In genomic region chr15:73660455-73660854, GRCh38 we compare ENCODE assay signal across 22 cellular contexts. TPM values are rescaled to one million over a fixed set of nuclear protein-coding genes. Genes with fewer than 3 reads are reported as not detected.
"Had no signal": no experiment of that assay in that cellular context is flagged by ENCODE, and none has a peak within 500 bp of the region (broad histone marks: within the 10 kb centered on the region; RNA-seq: fewer than 3 reads in every experiment).

No MANE protein-coding gene starts in this region.

- DNase-seq: Karpas-422, KG1, MG63, NCI-H1092, NCI-H1105 treated with DMSO at 0.1 percent for 48 hours, NCI-H1417 treated with DMSO at 0.1 percent for 48 hours, NCI-H1694, NCI-H187 treated with DMSO at 0.1 percent for 48 hours, NCI-H2029 treated with DMSO at 0.1 percent for 48 hours, NCI-H2171 treated with DMSO at 0.1 percent for 48 hours, NCI-H345, NCI-H446 treated with DMSO at 0.1 percent for 48 hours, NCI-H510A treated with DMSO at 0.1 percent for 48 hours, NCI-H526, NCI-H82, PC-3, SHP77, T-helper 1 cell had no signal

- H3K4me3 ChIP-seq: MG63 had no signal

- ATAC-seq: Panc1, PC-3, SK-N-SH treated with all-trans-retinoic acid at 6 μM for 48 hours had no signal

- H3K27ac ChIP-seq: RWPE1 had no signal

- H3K9me3 ChIP-seq: MG63 had no signal

- H3K36me3 ChIP-seq: MG63 had no signal

RNA-seq across cellular contexts. Expression of gene CD276, which starts 23.7 kb away (rescaled TPM):
- total RNA-seq: OCI-LY7 had no signal
